Comparison of ENCODE assay signal across 25 cellular contexts in the genomic region with DNA sequence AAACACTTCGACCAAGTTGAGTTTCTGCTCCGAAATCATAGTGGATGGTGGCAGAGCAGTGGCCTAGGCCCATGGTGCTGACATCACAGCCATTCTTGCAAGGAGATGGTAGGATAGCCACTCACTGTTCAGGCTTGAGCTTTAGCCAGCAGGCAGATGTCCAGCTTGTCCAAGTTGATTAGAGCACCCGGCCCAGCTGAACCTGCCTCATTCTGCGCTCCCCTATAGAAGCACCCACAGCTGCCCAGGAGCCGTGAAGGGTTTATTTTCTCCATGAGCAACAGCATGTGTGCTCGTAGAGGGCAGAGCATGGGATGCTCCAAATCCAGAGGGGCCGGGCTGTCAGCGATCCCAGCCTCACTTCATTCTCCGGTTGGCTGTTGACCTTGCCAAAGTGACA.
"Had no signal": no experiment of that assay in that cellular context is flagged by ENCODE, and none has a peak within 500 bp of the region (broad histone marks: within the 10 kb centered on the region; RNA-seq: fewer than 3 reads in every experiment).

No MANE protein-coding gene starts in this region.

- H3K9me3 ChIP-seq: colonic mucosa, esophagus squamous epithelium, gastrocnemius medialis, heart right ventricle, left lung, lower lobe of right lung had no signal

- H3K27ac ChIP-seq: colonic mucosa, epithelial cell of prostate, esophagus squamous epithelium, gastrocnemius medialis, heart right ventricle, left lung, lower lobe of right lung had no signal

- H3K4me1 ChIP-seq: colonic mucosa, gastrocnemius medialis, heart right ventricle, left lung, lower lobe of right lung had no signal

- ATAC-seq: effector memory CD8-positive, alpha-beta T cell; esophagus mucosa; gastrocnemius medialis; heart right ventricle; left cardiac atrium; left lung; left ventricle myocardium superior; lower lobe of right lung; naive thymus-derived CD4-positive, alpha-beta T cell had no signal

- H3K36me3 ChIP-seq: colonic mucosa had no signal

- H3K27me3 ChIP-seq: colonic mucosa, esophagus squamous epithelium, gastrocnemius medialis, heart right ventricle, left lung had no signal

- DNase-seq: colonic mucosa; cortex of kidney; effector CD8-positive, alpha-beta T cell; effector memory CD8-positive, alpha-beta T cell; endodermal cell; erythroblast; esophagus squamous epithelium; foreskin fibroblast; foreskin melanocyte; gastrocnemius medialis; glutamatergic neuron; heart right ventricle; hippocampal formation; left cardiac atrium; left lung; left ventricle myocardium superior; lower lobe of right lung; mesenchymal stem cell; midbrain; naive thymus-derived CD4-positive, alpha-beta T cell had no signal

- FAIRE-seq: endometrium, islet of Langerhans, keratinocyte had no signal

- H3K4me3 ChIP-seq: colonic mucosa, esophagus squamous epithelium, gastrocnemius medialis, heart right ventricle, left lung, lower lobe of right lung had no signal
